Comparison of ENCODE assay signal across 23 cellular contexts in the genomic region with DNA sequence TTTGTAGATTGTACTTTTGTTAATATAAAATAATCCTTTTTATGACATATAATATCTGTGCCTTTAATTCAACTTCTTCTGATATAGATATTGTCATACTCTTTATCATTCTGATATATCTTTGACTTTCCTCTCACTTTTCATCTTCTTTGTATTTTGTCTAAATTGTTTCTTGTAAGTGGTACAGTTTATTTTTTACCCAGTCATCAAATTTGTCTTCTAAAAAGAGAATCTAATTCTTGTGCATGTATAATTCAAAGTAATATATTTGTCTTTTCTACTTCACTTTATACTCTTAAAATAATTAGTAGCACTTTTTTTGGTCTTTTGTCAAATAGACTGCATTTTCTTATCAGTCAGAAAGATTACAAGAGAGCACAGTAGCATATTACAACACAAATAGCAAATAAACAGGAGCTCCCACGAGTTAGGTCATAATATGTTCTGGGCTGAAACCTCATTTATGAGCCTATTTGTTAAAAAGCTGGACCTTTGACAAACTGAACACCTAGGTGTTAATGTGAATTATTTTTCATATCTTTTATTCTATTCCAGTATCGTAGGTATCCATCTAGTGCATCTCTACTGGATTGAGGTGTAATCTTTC.
"Had no signal": no experiment of that assay in that cellular context is flagged by ENCODE, and none has a peak within 500 bp of the region (broad histone marks: within the 10 kb centered on the region; RNA-seq: fewer than 3 reads in every experiment).

No MANE protein-coding gene starts in this region.

- H3K4me1 ChIP-seq: gastrocnemius medialis, lower lobe of right lung, prostate gland, right atrium auricular region, tibial artery had no signal

- H3K27ac Mint-ChIP-seq: naive thymus-derived CD8-positive, alpha-beta T cell; stimulated activated memory B cell treated with anti-CD40 and anti-IgM and Interleukin-4, amounts not matched to agents 10 μg/mL and 1 μg/mL and 100 μg/mL, for 72 hours; type B pancreatic cell had no signal

- H3K36me3 ChIP-seq: gastrocnemius medialis, left lung, lower lobe of right lung, prostate gland, right atrium auricular region, sigmoid colon, tibial artery had no signal

- DNase-seq: dermis blood vessel endothelial cell; effector memory CD4-positive, alpha-beta T cell; foreskin fibroblast; gastrocnemius medialis; head of caudate nucleus; left lung; lower lobe of right lung; naive thymus-derived CD8-positive, alpha-beta T cell; nephron progenitor cell; nucleus accumbens; sigmoid colon; stimulated activated CD4-positive, alpha-beta T cell treated with anti-CD3 and anti-CD28 coated beads, Interleukin-4, amount 100 ng/mL, for 4 hours; stimulated activated naive CD8-positive, alpha-beta T cell treated with anti-CD3 and anti-CD28 coated beads, Interleukin-15, Interleukin-2, amounts not matched to agents 100 U/mL and 50 U/mL, for 24 hours; substantia nigra; testis; tibial artery had no signal

- H3K4me3 Mint-ChIP-seq: naive thymus-derived CD8-positive, alpha-beta T cell; nephron progenitor cell; stimulated activated memory B cell treated with anti-CD40 and anti-IgM and Interleukin-4, amounts not matched to agents 10 μg/mL and 1 μg/mL and 100 μg/mL, for 72 hours; type B pancreatic cell had no signal

- ATAC-seq: gastrocnemius medialis; left lung; lower lobe of right lung; naive thymus-derived CD8-positive, alpha-beta T cell; stimulated activated memory B cell treated with anti-CD40 and anti-IgM and Interleukin-4, amounts not matched to agents 10 μg/mL and 1 μg/mL and 100 μg/mL, for 72 hours; stimulated activated naive CD8-positive, alpha-beta T cell treated with anti-CD3 and anti-CD28 coated beads, Interleukin-15, Interleukin-2, amounts not matched to agents 100 U/mL and 50 U/mL, for 24 hours had no signal

- H3K4me3 ChIP-seq: coronary artery, gastrocnemius medialis, left lung, lower lobe of right lung, prostate gland, right atrium auricular region, sigmoid colon, testis, tibial artery had no signal

- H3K4me1 Mint-ChIP-seq: nephron progenitor cell had no signal

- H3K27ac ChIP-seq: coronary artery, gastrocnemius medialis, left lung, lower lobe of right lung, prostate gland, right atrium auricular region, sigmoid colon, testis, tibial artery had no signal

- H3K9me3 Mint-ChIP-seq: stimulated activated memory B cell treated with anti-CD40 and anti-IgM and Interleukin-4, amounts not matched to agents 10 μg/mL and 1 μg/mL and 100 μg/mL, for 72 hours; type B pancreatic cell had no signal

- H3K27me3 ChIP-seq: gastrocnemius medialis, left lung, right atrium auricular region, sigmoid colon, testis, tibial artery had no signal

- FAIRE-seq: endometrium, keratinocyte had no signal

- H3K27me3 Mint-ChIP-seq: naive thymus-derived CD8-positive, alpha-beta T cell; stimulated activated memory B cell treated with anti-CD40 and anti-IgM and Interleukin-4, amounts not matched to agents 10 μg/mL and 1 μg/mL and 100 μg/mL, for 72 hours; type B pancreatic cell had no signal

- H3K9me3 ChIP-seq: gastrocnemius medialis, left lung, lower lobe of right lung, prostate gland, right atrium auricular region, sigmoid colon, testis, tibial artery had no signal

- H3K36me3 Mint-ChIP-seq: naive thymus-derived CD8-positive, alpha-beta T cell; stimulated activated memory B cell treated with anti-CD40 and anti-IgM and Interleukin-4, amounts not matched to agents 10 μg/mL and 1 μg/mL and 100 μg/mL, for 72 hours; type B pancreatic cell had no signal
